In genomic region chr12:125128380-125128779, GRCh38 we compare ENCODE assay signal across 23 cellular contexts. TPM values are rescaled to one million over a fixed set of nuclear protein-coding genes. Genes with fewer than 3 reads are reported as not detected.
"Had no signal": no experiment of that assay in that cellular context is flagged by ENCODE, and none has a peak within 500 bp of the region (broad histone marks: within the 10 kb centered on the region; RNA-seq: fewer than 3 reads in every experiment).

No MANE protein-coding gene starts in this region.

- ATAC-seq: gastroesophageal sphincter; left lobe of liver; lower lobe of right lung; sciatic nerve; stimulated activated memory B cell treated with anti-CD40 and anti-IgM and Interleukin-4, amounts not matched to agents 10 μg/mL and 1 μg/mL and 100 μg/mL, for 72 hours; upper lobe of right lung had no signal

- H3K27ac ChIP-seq: esophagus squamous epithelium, gastroesophageal sphincter, lower lobe of right lung, psoas muscle, spleen, testis, tibial nerve, upper lobe of right lung, vagina had no signal

- H3K27me3 ChIP-seq: esophagus squamous epithelium, gastroesophageal sphincter, spleen, testis, tibial nerve, upper lobe of right lung, vagina had no signal

- H3K4me3 ChIP-seq: esophagus squamous epithelium, gastroesophageal sphincter, lower lobe of right lung, psoas muscle, spleen, testis, tibial nerve, upper lobe of right lung, vagina had no signal

- DNase-seq: esophagus squamous epithelium; foreskin fibroblast; glutamatergic neuron; islet precursor cell; lower lobe of right lung; mesenchymal stem cell; midbrain; naive B cell; psoas muscle; retina; spleen; stimulated activated CD4-positive, alpha-beta T cell treated with anti-CD3 and anti-CD28 coated beads, Interleukin-15, amount 100 ng/mL, for 24 hours; stimulated activated CD4-positive, alpha-beta T cell treated with anti-CD3 and anti-CD28 coated beads, Interleukin-1b, Interleukin-23, amount 100 ng/mL, for 48 hours; stimulated activated CD4-positive, alpha-beta T cell treated with anti-CD3 and anti-CD28 coated beads, Interleukin-4, amount 100 ng/mL, for 24 hours; testis; upper lobe of right lung had no signal

RNA-seq across cellular contexts. Expression of gene TMEM132B, which starts 57.8 kb away (rescaled TPM):
- total RNA-seq: epithelial cell of proximal tubule had no signal
